Comparison of ENCODE assay signal across 13 cellular contexts in the genomic region with DNA sequence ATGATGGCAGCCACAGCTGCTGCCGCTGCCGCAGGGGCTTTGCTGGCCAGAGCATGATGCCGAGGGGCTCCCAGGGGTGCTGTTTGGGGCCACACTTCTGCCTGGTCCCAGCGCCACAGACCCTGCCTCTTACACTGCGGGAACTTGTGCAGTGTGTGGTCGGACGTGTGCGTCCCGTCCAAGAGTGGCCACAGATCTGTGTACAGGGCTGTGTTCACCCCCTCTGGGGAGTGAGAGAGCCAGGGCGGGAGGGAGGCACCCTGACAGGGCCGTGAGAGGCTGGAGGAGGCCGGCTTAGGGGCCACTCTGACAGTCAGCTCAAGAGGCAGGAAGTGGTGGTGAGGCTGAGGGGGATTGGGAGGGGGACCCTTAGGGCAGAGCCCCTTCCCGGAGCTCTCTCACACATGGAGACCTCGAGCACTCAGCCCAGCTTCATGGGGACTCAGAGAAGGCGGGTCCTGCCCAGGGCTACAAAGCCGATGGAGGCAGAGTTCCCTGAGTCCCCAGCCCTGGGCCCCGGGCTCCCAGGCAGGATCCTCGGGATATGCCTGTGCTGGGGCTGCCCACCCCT. TPM values are rescaled to one million over a fixed set of nuclear protein-coding genes. Genes with fewer than 3 reads are reported as not detected.
A peak's percentile ranks its signal among the peaks of the same experiment; 100 is the strongest.
DNase-seq lines count a peak whose midpoint lies in the region; ATAC-seq, FAIRE-seq and TF ChIP-seq lines count a peak whose summit lies in the region.
"Had no signal": no experiment of that assay in that cellular context is flagged by ENCODE, and none has a peak within 500 bp of the region (broad histone marks: within the 10 kb centered on the region; RNA-seq: fewer than 3 reads in every experiment).

No MANE protein-coding gene starts in this region.

- H3K4me3 Mint-ChIP-seq in WTC11, result no peak overlapping the region
- H3K4me3 Mint-ChIP-seq in effector memory CD8-positive, alpha-beta T cell, result no peak overlapping the region

- intact Hi-C loops in sigmoid colon (cut with DNase I), result no loop called here

- H3K27me3 ChIP-seq in sigmoid colon, result no peaks in the 10 kb centered on the region
- H3K27me3 ChIP-seq: SJSA1 had no signal

- H3K4me1 Mint-ChIP-seq in WTC11, result 0 out of 2 replicates have a peak, but pooled peaks cover 2% of the 10 kb centered on the region
- peaks cover 14% of the 10 kb centered on the region in 2 donors for H3K4me1 Mint-ChIP-seq in effector memory CD8-positive, alpha-beta T cell (ENCODE audit: low read depth in 2 of 2)

- H3K27ac ChIP-seq in sigmoid colon, result no peak overlapping the region
- H3K27ac ChIP-seq: epithelial cell of prostate, SJSA1 had no signal

- peaks cover 12% of the 10 kb centered on the region for H3K36me3 Mint-ChIP-seq in WTC11
- H3K36me3 Mint-ChIP-seq in effector memory CD8-positive, alpha-beta T cell (ENCODE audit: insufficient read depth), result peaks cover 18% of the 10 kb centered on the region

- ATAC-seq in WTC11, result peak; percentile 63
- peak; percentile 35 for ATAC-seq in effector memory CD8-positive, alpha-beta T cell (replicated peaks)
- no peak for ATAC-seq in GM19324 (IDR thresholded peaks at IDR 0.05; ENCODE audit: low FRiP score, unreplicated experiment)
- ATAC-seq in GM18868 (IDR thresholded peaks at IDR 0.05; ENCODE audit: unreplicated experiment), result no peak

- H3K4me1 ChIP-seq in sigmoid colon, result no peaks in the 10 kb centered on the region

- peak; percentile 67 for FAIRE-seq in GM12892 (lab: Jason Lieb, UNC)

- CTCF ChIA-PET in WTC11 (lab: Charles Lee), result no interaction called here

- no peak for DNase-seq in GM12892 (ENCODE audit: insufficient read length)
- peak; percentile 16 for DNase-seq in WTC11 (ENCODE audit: low spot score)
- DNase-seq in effector memory CD8-positive, alpha-beta T cell, result no peak
- DNase-seq in sigmoid colon, result peak; percentile 46
- DNase-seq in T1000 (lab: John Stamatoyannopoulos, UW), result no peak
- DNase-seq in DMS53 (lab: John Stamatoyannopoulos, UW), result no peak
- DNase-seq: GOT3, NCI-H1048, NCI-H526 treated with DMSO at 0.1 percent for 48 hours had no signal

- no peaks in the 10 kb centered on the region for H3K36me3 ChIP-seq in sigmoid colon
- H3K36me3 ChIP-seq: SJSA1 had no signal

- no peak overlapping the region for H3K27ac Mint-ChIP-seq in WTC11
- H3K27ac Mint-ChIP-seq in effector memory CD8-positive, alpha-beta T cell, result peak overlapping the region; percentile 39 to 85

- no peaks in the 10 kb centered on the region for H3K27me3 Mint-ChIP-seq in WTC11 (ENCODE audit: low read depth)
- H3K27me3 Mint-ChIP-seq in effector memory CD8-positive, alpha-beta T cell, result no peaks in the 10 kb centered on the region

- no peak for TF ChIP-seq EP300 in sigmoid colon (IDR thresholded peaks at IDR 0.05)

- no peak for TF ChIP-seq POLR2A in GM12892 (IDR thresholded peaks at IDR 0.05; ENCODE audit: low read depth, low read length)
- TF ChIP-seq POLR2A in sigmoid colon (IDR thresholded peaks at IDR 0.05), result no peak

- TF ChIP-seq CTCF in WTC11 (IDR thresholded peaks at IDR 0.05) (no peak), sigmoid colon (IDR thresholded peaks at IDR 0.05) (no peak)

- H3K4me3 ChIP-seq in sigmoid colon, result no peak overlapping the region
- H3K4me3 ChIP-seq: SJSA1 had no signal

- peaks cover 11% of the 10 kb centered on the region for H3K9me3 Mint-ChIP-seq in WTC11
- H3K9me3 Mint-ChIP-seq in effector memory CD8-positive, alpha-beta T cell, result no peaks in the 10 kb centered on the region

- no peaks in the 10 kb centered on the region for H3K9me3 ChIP-seq in sigmoid colon
- H3K9me3 ChIP-seq: SJSA1 had no signal

- WGBS in sigmoid colon, 2 donors, result 59 to 83% methylated on average over 18 of the region's 18 CpGs

- POLR2A ChIA-PET in WTC11 (lab: Charles Lee), result no interaction called here

TF ChIP-seq in WTC11, 78 proteins besides CTCF, POLR2A, EP300 and RAD21:
- no peak for TF ChIP-seq ATF3 (CRISPR knock-in tag; conservative IDR thresholded peaks at IDR 0.05)
- TF ChIP-seq ETV6 (CRISPR knock-in tag; IDR thresholded peaks at IDR 0.05), result no peak
- TF ChIP-seq ZSCAN18 (CRISPR knock-in tag; IDR thresholded peaks at IDR 0.05), result no peak
- no peak for TF ChIP-seq ZNF671 (CRISPR knock-in tag; IDR thresholded peaks at IDR 0.05)
- no peak for TF ChIP-seq PRRX2 (CRISPR knock-in tag; IDR thresholded peaks at IDR 0.05)
- no peak for TF ChIP-seq JUN (CRISPR knock-in tag; IDR thresholded peaks at IDR 0.05)
- no peak for TF ChIP-seq ZNF416 (CRISPR knock-in tag; IDR thresholded peaks at IDR 0.05)
- no peak for TF ChIP-seq ZNF138 (CRISPR knock-in tag; conservative IDR thresholded peaks at IDR 0.05)
- no peak for TF ChIP-seq ZNF396 (CRISPR knock-in tag; IDR thresholded peaks at IDR 0.05; ENCODE audit: borderline replicate concordance)
- TF ChIP-seq TP53 (CRISPR knock-in tag; IDR thresholded peaks at IDR 0.05), result no peak
- TF ChIP-seq ZNF219 (CRISPR knock-in tag; IDR thresholded peaks at IDR 0.05; ENCODE audit: borderline replicate concordance), result no peak

RNA-seq across cellular contexts. Expression of gene CARD19, which starts 13.1 kb away (rescaled TPM):
- polyA plus RNA-seq in GM12892 (2012; ENCODE audit: missing spikeins), result 5.3 TPM
- 30.0 to 34.5 TPM (median 32.8 TPM) in 3 replicates for total RNA-seq in WTC11 (2021)
- 10 to 100 TPM; 51.2 to 88.4 (median 85.0) TPM for total RNA-seq in sigmoid colon
- 10 to 100 TPM; 56.8 to 87.2 (median 66.1) TPM for polyA plus RNA-seq in sigmoid colon

RNA-seq across cellular contexts. Expression of gene SUSD3, which starts 24.4 kb away (rescaled TPM):
- polyA plus RNA-seq in GM12892 (2012; ENCODE audit: missing spikeins), result 17.7 TPM
- 11.5 to 13.2 TPM (median 11.9 TPM) in 3 replicates for total RNA-seq in WTC11 (2021)
- 1 to 10 TPM; 1.9 to 7.2 (median 4.7) TPM for total RNA-seq in sigmoid colon
- polyA plus RNA-seq in sigmoid colon, result 10 to 100 TPM in 1 of 3 donors, under 1 TPM in 1, not detected in 1; 0.92 to 15.2 TPM
- total RNA-seq: SJSA1 had no signal

RNA-seq across cellular contexts. Expression of gene NINJ1, which starts 51.1 kb away (rescaled TPM):
- 17.5 TPM for polyA plus RNA-seq in GM12892 (2012; ENCODE audit: missing spikeins)
- total RNA-seq in WTC11 (2021) (35.6 to 41.3 TPM (median 37.7 TPM) in 3 replicates), sigmoid colon (100 to 1,000 TPM in 1 of 4 donors, 10 to 100 TPM in 3; 56.5 to 116 (median 69.6) TPM)
- polyA plus RNA-seq in sigmoid colon, result 10 to 100 TPM; 28.9 to 58.7 (median 53.5) TPM

Comparison
In these comparisons a context has a peak if more than half of its experiments do, and no peak if none do; other contexts are left out.
1. DNase-seq: peak in WTC11 (single experiment) and sigmoid colon (single experiment); none in GM12892 (single experiment), effector memory CD8-positive, alpha-beta T cell (0 of 3), T1000 (single experiment) and DMS53 (single experiment).
2. ATAC-seq: peak in WTC11 (single experiment) and effector memory CD8-positive, alpha-beta T cell (single experiment); none in GM19324 (single experiment) and GM18868 (single experiment).